Comparison of ENCODE assay signal across 14 cellular contexts in the genomic region with DNA sequence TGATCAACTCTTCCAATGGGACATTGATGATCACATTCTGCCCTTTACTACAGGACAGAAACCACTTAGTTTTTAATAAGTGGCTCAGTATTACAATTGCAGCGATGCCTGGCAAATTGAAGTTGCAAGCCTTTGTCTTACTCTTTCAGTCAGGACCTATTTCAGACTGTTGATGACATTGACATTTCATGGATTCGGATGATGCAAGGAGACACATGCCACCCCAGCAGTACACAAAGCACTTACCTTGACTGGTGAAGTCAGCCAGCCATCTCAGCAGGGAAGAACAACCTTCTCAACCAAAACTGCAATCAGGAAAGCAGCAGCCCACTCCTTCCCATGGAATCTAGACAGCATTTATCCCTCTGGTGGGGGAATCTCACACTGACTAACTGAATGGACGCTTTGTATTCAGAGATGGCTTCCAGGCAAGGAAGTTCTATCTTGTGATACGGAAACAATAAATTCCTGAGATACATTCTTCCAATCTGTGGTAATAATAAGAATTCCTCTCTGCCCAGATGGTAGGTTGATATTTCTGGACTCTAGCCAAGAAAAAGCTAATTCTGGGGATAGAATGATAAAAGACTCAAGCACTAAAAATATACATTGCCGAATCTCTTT. TPM values are rescaled to one million over a fixed set of nuclear protein-coding genes. Genes with fewer than 3 reads are reported as not detected.
DNase-seq lines count a peak whose midpoint lies in the region; ATAC-seq and TF ChIP-seq lines count a peak whose summit lies in the region.
"Had no signal": no experiment of that assay in that cellular context is flagged by ENCODE, and none has a peak within 500 bp of the region (broad histone marks: within the 10 kb centered on the region; RNA-seq: fewer than 3 reads in every experiment).

No MANE protein-coding gene starts in this region.

- no peak overlapping the region for H2AK9ac ChIP-seq in IMR-90 (replicated peaks; ENCODE audit: low read depth, low read length, poor library complexity)

- H3K27me3 ChIP-seq in IMR-90 (ENCODE audit: control insufficient read depth, insufficient read depth, low read length) (no peaks in the 10 kb centered on the region), left lung (no peaks in the 10 kb centered on the region)

- peak; percentile 66 for DNase-seq in A172 (ENCODE audit: low spot score)
- DNase-seq in IMR-90 = peak; percentile 69
- peak; percentile 69 to 76 for DNase-seq in cardiac fibroblast (ENCODE audit: low read depth in 2 of 2)
- peak; percentile 16 for DNase-seq in kidney tubule cell (ENCODE audit: low spot score)
- no peak for DNase-seq in stimulated activated CD4-positive, alpha-beta T cell treated with anti-CD3 and anti-CD28 coated beads, Interleukin-2, amount 100 ng/mL, for 24 hours
- DNase-seq in DMS 273 (lab: John Stamatoyannopoulos, UW; ENCODE audit: unreplicated experiment) = no peak
- no peak for DNase-seq in left lung
- DNase-seq: cortex of kidney, DMS79, left ventricle myocardium inferior, NCI-H2081 had no signal

- POLR2A ChIA-PET in IMR-90 (lab: Charles Lee; ENCODE audit: unreplicated experiment) = no interaction called here

- TF ChIP-seq CTCF in IMR-90 (conservative IDR thresholded peaks at IDR 0.05; ENCODE audit: low read depth, low read length) = no peak
- no peak for TF ChIP-seq CTCF in cardiac fibroblast (IDR thresholded peaks at IDR 0.05; ENCODE audit: low read depth, low read length)
- TF ChIP-seq CTCF in left lung (IDR thresholded peaks at IDR 0.05) = no peak

- in situ Hi-C loops in IMR-90 (cut with MboI; ENCODE audit: low sequenced_read_pairs) = loop anchor here (5.0 to 10.0 kb wide), 2 partner anchors 87 to 215 kb away; no protein-coding TSS in a partner anchor

- peaks cover 6% of the 10 kb centered on the region; the same call in 1 of the 2 replicates for H3K9me1 ChIP-seq in IMR-90 (ENCODE audit: insufficient read depth, low read length)

- no TSS peak for BruUV-seq in IMR-90 (replicated peaks; lab: Mats Ljungman, UMichigan)

- H3K9me3 ChIP-seq in IMR-90 (ENCODE audit: control insufficient read depth, insufficient read depth, low read length) = no peaks in the 10 kb centered on the region
- H3K9me3 ChIP-seq in left lung = no peaks in the 10 kb centered on the region
- H3K9me3 ChIP-seq: left ventricle myocardium inferior had no signal

- H4K8ac ChIP-seq in IMR-90 (ENCODE audit: low read depth in 2 of 2, low read length in 2 of 2) = no peak overlapping the region

- no peak overlapping the region for H3K23ac ChIP-seq in IMR-90 (ENCODE audit: low read depth, low read length)

- no peak overlapping the region for H2BK120ac ChIP-seq in IMR-90 (ENCODE audit: low read depth, low read length)

- peaks cover 3 to 5% of the 10 kb centered on the region in 2 experiments for H3K79me1 ChIP-seq in IMR-90 (ENCODE audit: low read depth in 1 of 2, low read length in 2 of 2)

- H3K4me3 ChIP-seq in IMR-90 (ENCODE audit: insufficient read depth, low read depth, low read length) = no peak overlapping the region
- H3K4me3 ChIP-seq in cardiac fibroblast (replicated peaks in 1 of 2; ENCODE audit: low read depth in 2 of 2, low read length in 2 of 2) = no peak overlapping the region
- H3K4me3 ChIP-seq in left lung = no peak overlapping the region
- H3K4me3 ChIP-seq: left ventricle myocardium inferior had no signal

- intact Hi-C loops in IMR-90 (cut with micrococcal nuclease) (no loop called here), left lung (cut with DNase I) (no loop called here)

- H2AFZ ChIP-seq in IMR-90 (replicated peaks; ENCODE audit: low read length, poor library complexity) = peak overlapping the region; percentile 16

- dilution Hi-C loops in IMR-90 (cut with HindIII; ENCODE audit: low sequenced_read_pairs, unreplicated experiment) = no loop called here

- CTCF ChIA-PET in IMR-90 (lab: Yijun Ruan, JAX) = no interaction called here

- H4K20me1 ChIP-seq in IMR-90 (ENCODE audit: insufficient read depth, low read length) = no peaks in the 10 kb centered on the region

- no peak overlapping the region for H2BK5ac ChIP-seq in IMR-90 (ENCODE audit: low read depth, low read length, poor library complexity, severe bottlenecking)

- no peak for TF ChIP-seq RAD21 in IMR-90 (IDR thresholded peaks at IDR 0.05; ENCODE audit: low read length)

- no peak overlapping the region for H4K5ac ChIP-seq in IMR-90 (ENCODE audit: low read depth, low read length)

- H3K4me1 ChIP-seq in IMR-90 (ENCODE audit: control insufficient read depth, insufficient read depth, low read length) (peaks cover 3% of the 10 kb centered on the region; the same call in 1 of the 2 replicates), left lung (no peaks in the 10 kb centered on the region)

- no peak overlapping the region for H3K4me2 ChIP-seq in IMR-90 (ENCODE audit: low read depth, low read length)

- H4K91ac ChIP-seq in IMR-90 (ENCODE audit: insufficient read depth, low read depth, low read length) = no peak overlapping the region

- TF ChIP-seq POLR2A in IMR-90 (IDR thresholded peaks at IDR 0.05; ENCODE audit: low read depth, low read length) = no peak

- no peak overlapping the region for H3K9ac ChIP-seq in IMR-90 (ENCODE audit: low read depth, low read length)

- H3K36me3 ChIP-seq in IMR-90 (ENCODE audit: control insufficient read depth, insufficient read depth, low read length) (peaks cover 47% of the 10 kb centered on the region), left lung (peaks cover 6 to 88% of the 10 kb centered on the region in 2 donors)

- 100% methylated on average over 1 of the region's 5 CpGs; no CpG with 5 or more reads in 1 of the 2 experiments for WGBS in IMR-90 (ENCODE audit: extremely low coverage in 2 of 2, insufficient read length in 1 of 2), 2 experiments

- H3K27ac ChIP-seq in IMR-90 (ENCODE audit: insufficient read depth, low read length) = no peak overlapping the region; the same call in 1 of the 2 replicates
- H3K27ac ChIP-seq in left lung = no peak overlapping the region
- H3K27ac ChIP-seq: left ventricle myocardium inferior had no signal

- no peak overlapping the region for H3K4ac ChIP-seq in IMR-90 (ENCODE audit: low read depth, low read length)

- no peak overlapping the region for H3K14ac ChIP-seq in IMR-90 (replicated peaks; ENCODE audit: low read depth, low read length)

- H2BK20ac ChIP-seq in IMR-90 (ENCODE audit: low read depth, low read length) = no peak overlapping the region

- ATAC-seq in IMR-90 (ENCODE audit: low read depth) = no peak
- no peak for ATAC-seq in HG03520 (IDR thresholded peaks at IDR 0.05; ENCODE audit: unreplicated experiment)
- no peak for ATAC-seq in left lung

- H3K56ac ChIP-seq in IMR-90 (ENCODE audit: extremely low read depth, insufficient read depth, low read length) = no peak overlapping the region

- H2BK15ac ChIP-seq in IMR-90 (ENCODE audit: low read depth, low read length) = no peak overlapping the region

- H3K18ac ChIP-seq in IMR-90 (ENCODE audit: low read depth, low read length) = no peak overlapping the region

- no peak overlapping the region for H2AK5ac ChIP-seq in IMR-90 (ENCODE audit: low read depth, low read length)

TF ChIP-seq in IMR-90, 13 proteins besides CTCF, POLR2A, EP300 and RAD21 (continues in another document):
- TF ChIP-seq CHD1 (IDR thresholded peaks at IDR 0.05; ENCODE audit: low read depth, low read length) (no peak), RFX5 (IDR thresholded peaks at IDR 0.05; ENCODE audit: low read depth, low read length) (no peak), MAZ (IDR thresholded peaks at IDR 0.05; ENCODE audit: borderline replicate concordance, low read depth, low read length) (no peak), BHLHE40 (IDR thresholded peaks at IDR 0.05; ENCODE audit: low read depth, low read length) (no peak), CEBPB (IDR thresholded peaks at IDR 0.05; ENCODE audit: low read depth, low read length) (no peak)
- TF ChIP-seq, protein P1, sequence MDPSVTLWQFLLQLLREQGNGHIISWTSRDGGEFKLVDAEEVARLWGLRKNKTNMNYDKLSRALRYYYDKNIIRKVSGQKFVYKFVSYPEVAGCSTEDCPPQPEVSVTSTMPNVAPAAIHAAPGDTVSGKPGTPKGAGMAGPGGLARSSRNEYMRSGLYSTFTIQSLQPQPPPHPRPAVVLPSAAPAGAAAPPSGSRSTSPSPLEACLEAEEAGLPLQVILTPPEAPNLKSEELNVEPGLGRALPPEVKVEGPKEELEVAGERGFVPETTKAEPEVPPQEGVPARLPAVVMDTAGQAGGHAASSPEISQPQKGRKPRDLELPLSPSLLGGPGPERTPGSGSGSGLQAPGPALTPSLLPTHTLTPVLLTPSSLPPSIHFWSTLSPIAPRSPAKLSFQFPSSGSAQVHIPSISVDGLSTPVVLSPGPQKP (IDR thresholded peaks at IDR 0.05; ENCODE audit: borderline replicate concordance, low read depth, low read length) = no peak

RNA-seq across cellular contexts. Expression of a gene that starts 24.8 kb away (rescaled TPM):
- 12.9 and 15.4 TPM in 2 replicates for total RNA-seq in A172 (2014; rRNA removed; shearing (Covaris generic))
- 21.9 and 28.5 TPM in 2 replicates for total RNA-seq in IMR-90 (2012; rRNA removed)
- 10.9 and 12.3 TPM in 2 replicates for polyA plus RNA-seq in IMR-90 (2012; rRNA removed)
- 1.8 and 3.3 TPM in 2 replicates for polyA plus RNA-seq in IMR-90 (2012; cell fraction: cytosol; rRNA removed)
- 5.7 and 12.1 TPM in 2 replicates for polyA plus RNA-seq in IMR-90 (2012; cell fraction: nucleus; rRNA removed; ENCODE audit: low replicate concordance)
- total RNA-seq in left lung = 10 to 100 TPM; 16.4 to 20.3 TPM

RNA-seq across cellular contexts. Expression of a gene that starts 25.4 kb away (rescaled TPM):
- 9.3 and 15.2 TPM in 2 replicates for total RNA-seq in A172 (2014; rRNA removed; shearing (Covaris generic))
- total RNA-seq in IMR-90 (2012; rRNA removed) (2.3 and 5.6 TPM in 2 replicates), left lung (10 to 100 TPM; 14.9 to 20.3 TPM)
- polyA plus RNA-seq in IMR-90 (2012; rRNA removed) = 4.6 and 5.5 TPM in 2 replicates
- polyA plus RNA-seq in IMR-90 (2012; cell fraction: cytosol; rRNA removed) = 0.87 and 1.0 TPM in 2 replicates
- polyA plus RNA-seq in IMR-90 (2012; cell fraction: nucleus; rRNA removed; ENCODE audit: low replicate concordance) = 0.60 and 1.9 TPM in 2 replicates

RNA-seq across cellular contexts. Expression of a gene that starts 44.6 kb away (rescaled TPM):
- not detected in 2 replicates for total RNA-seq in A172 (2014; rRNA removed; shearing (Covaris generic))
- total RNA-seq in IMR-90 (2012; rRNA removed) (not detected in 2 replicates), left lung (under 1 TPM in 1 of 2 donors, not detected in 1; 0.29 TPM)
- polyA plus RNA-seq in IMR-90 (2012; rRNA removed) = not detected in 2 replicates
- polyA plus RNA-seq in IMR-90 (2012; cell fraction: cytosol; rRNA removed) = not detected in 2 replicates
- not detected in 2 replicates for polyA plus RNA-seq in IMR-90 (2012; cell fraction: nucleus; rRNA removed; ENCODE audit: low replicate concordance)
- total RNA-seq: activated T-helper 2 cell treated with anti-CD3 and anti-CD28 coated beads, Interferon-gamma antibody, Interleukin-2, Interleukin-4, amounts not matched to agents 10 μg/mL and 5 μg/mL and 100 μg/mL, durations not matched to agents 14 hours and 24 hours and 36 hours had no signal

RNA-seq across cellular contexts. Expression of a gene that starts 55.3 kb away (rescaled TPM):
- not detected in 2 replicates for total RNA-seq in A172 (2014; rRNA removed; shearing (Covaris generic))
- total RNA-seq in IMR-90 (2012; rRNA removed) (not detected in 2 replicates), left lung (not detected)
- not detected in 2 replicates for polyA plus RNA-seq in IMR-90 (2012; rRNA removed)
- not detected in 2 replicates for polyA plus RNA-seq in IMR-90 (2012; cell fraction: cytosol; rRNA removed)
- polyA plus RNA-seq in IMR-90 (2012; cell fraction: nucleus; rRNA removed; ENCODE audit: low replicate concordance) = not detected in 2 replicates
- total RNA-seq: activated T-helper 2 cell treated with anti-CD3 and anti-CD28 coated beads, Interferon-gamma antibody, Interleukin-2, Interleukin-4, amounts not matched to agents 10 μg/mL and 5 μg/mL and 100 μg/mL, durations not matched to agents 14 hours and 24 hours and 36 hours; left ventricle myocardium inferior had no signal
- polyA plus RNA-seq: IgD-negative memory B cell had no signal

RNA-seq across cellular contexts. Expression of a gene that starts 56.6 kb away (rescaled TPM):
- not detected in 2 replicates for total RNA-seq in A172 (2014; rRNA removed; shearing (Covaris generic))
- total RNA-seq in IMR-90 (2012; rRNA removed) = not detected in 2 replicates
- not detected in 2 replicates for polyA plus RNA-seq in IMR-90 (2012; rRNA removed)
- polyA plus RNA-seq in IMR-90 (2012; cell fraction: cytosol; rRNA removed) = not detected in 2 replicates
- not detected in 2 replicates for polyA plus RNA-seq in IMR-90 (2012; cell fraction: nucleus; rRNA removed; ENCODE audit: low replicate concordance)
- under 1 TPM; 0.87 to 0.92 TPM for total RNA-seq in left lung
- total RNA-seq: activated T-helper 2 cell treated with anti-CD3 and anti-CD28 coated beads, Interferon-gamma antibody, Interleukin-2, Interleukin-4, amounts not matched to agents 10 μg/mL and 5 μg/mL and 100 μg/mL, durations not matched to agents 14 hours and 24 hours and 36 hours; left ventricle myocardium inferior had no signal

Comparison
In these comparisons a context has a peak if more than half of its experiments do, and no peak if none do; other contexts are left out.
1. DNase-seq: peak in A172 (single experiment), IMR-90 (single experiment), cardiac fibroblast (2 of 2) and kidney tubule cell (single experiment); none in stimulated activated CD4-positive, alpha-beta T cell treated with anti-CD3 and anti-CD28 coated beads, Interleukin-2, amount 100 ng/mL, for 24 hours (0 of 2), DMS 273 (single experiment) and left lung (0 of 2).